ENCODE assay signal across 20 cellular contexts in genomic region chrY:7730666-7731065, GRCh38.
"Had no signal": no experiment of that assay in that cellular context is flagged by ENCODE, and none has a peak within 500 bp of the region (broad histone marks: within the 10 kb centered on the region; RNA-seq: fewer than 3 reads in every experiment).

No MANE protein-coding gene starts in this region.

- DNase-seq: activated CD4-positive, alpha-beta T cell treated with anti-CD3 and anti-CD28 coated beads, Interleukin-2, amount 50 U/mL, for 48 hours; activated effector memory CD4-positive, alpha-beta T cell treated with anti-CD3 and anti-CD28 coated beads, Interleukin-2, amount 50 U/mL, for 16 hours; amniotic stem cell; colonic mucosa; esophagus squamous epithelium; hypothalamus; left ventricle myocardium inferior; naive thymus-derived CD8-positive, alpha-beta T cell; sigmoid colon; stimulated activated CD4-positive, alpha-beta T cell treated with anti-CD3 and anti-CD28 coated beads, Interleukin-15, amount 100 ng/mL, for 24 hours; stimulated activated naive CD4-positive, alpha-beta T cell; T-cell; upper lobe of left lung had no signal

- H3K4me3 ChIP-seq: colonic mucosa, esophagus squamous epithelium, gastrocnemius medialis, left ventricle myocardium inferior, neural progenitor cell, sigmoid colon, smooth muscle cell, upper lobe of left lung had no signal

- H3K36me3 Mint-ChIP-seq: activated naive CD8-positive, alpha-beta T cell; mesothelial cell of epicardium; naive thymus-derived CD8-positive, alpha-beta T cell; neural progenitor cell; T-cell had no signal

- H3K27ac Mint-ChIP-seq: activated naive CD8-positive, alpha-beta T cell; activated T-cell treated with anti-CD3 and anti-CD28 coated beads, Interleukin-2, amount 50 U/mL, for 72 hours; mesothelial cell of epicardium; naive thymus-derived CD8-positive, alpha-beta T cell; neural progenitor cell; T-cell; T-helper 2 cell treated with Interferon-gamma antibody and Interleukin-4, amounts not matched to agents 5 μg/mL and 100 μg/mL, for 36 hours had no signal

- H3K4me1 Mint-ChIP-seq: mesothelial cell of epicardium, neural progenitor cell, T-cell had no signal

- ATAC-seq: gastrocnemius medialis; naive thymus-derived CD8-positive, alpha-beta T cell; T-cell had no signal

- H3K27me3 Mint-ChIP-seq: activated naive CD8-positive, alpha-beta T cell; naive thymus-derived CD8-positive, alpha-beta T cell; T-cell had no signal

- H3K27ac ChIP-seq: colonic mucosa, gastrocnemius medialis, left ventricle myocardium inferior, neural progenitor cell had no signal

- H3K4me1 ChIP-seq: colonic mucosa, gastrocnemius medialis, left ventricle myocardium inferior, neural progenitor cell, upper lobe of left lung had no signal

- H3K9me3 Mint-ChIP-seq: activated T-cell treated with anti-CD3 and anti-CD28 coated beads, Interleukin-2, amount 50 U/mL, for 72 hours; mesothelial cell of epicardium; naive thymus-derived CD8-positive, alpha-beta T cell; neural progenitor cell; T-cell; T-helper 2 cell treated with Interferon-gamma antibody and Interleukin-4, amounts not matched to agents 5 μg/mL and 100 μg/mL, for 36 hours had no signal

- H3K36me3 ChIP-seq: colonic mucosa, esophagus squamous epithelium, gastrocnemius medialis, left ventricle myocardium inferior, neural progenitor cell, sigmoid colon, upper lobe of left lung had no signal

- H3K4me3 Mint-ChIP-seq: activated naive CD8-positive, alpha-beta T cell; mesothelial cell of epicardium; naive thymus-derived CD8-positive, alpha-beta T cell; neural progenitor cell; T-cell; T-helper 2 cell treated with Interferon-gamma antibody and Interleukin-4, amounts not matched to agents 5 μg/mL and 100 μg/mL, for 36 hours had no signal

- H3K9me3 ChIP-seq: colonic mucosa, esophagus squamous epithelium, gastrocnemius medialis, left ventricle myocardium inferior, sigmoid colon, upper lobe of left lung had no signal

- H3K27me3 ChIP-seq: colonic mucosa, esophagus squamous epithelium, gastrocnemius medialis, neural progenitor cell, sigmoid colon, upper lobe of left lung had no signal

- H2AFZ ChIP-seq: neural progenitor cell had no signal

- H3K4me2 ChIP-seq: neural progenitor cell, smooth muscle cell had no signal
